1 cellular context compared by ENCODE assay signal in the genomic region with DNA sequence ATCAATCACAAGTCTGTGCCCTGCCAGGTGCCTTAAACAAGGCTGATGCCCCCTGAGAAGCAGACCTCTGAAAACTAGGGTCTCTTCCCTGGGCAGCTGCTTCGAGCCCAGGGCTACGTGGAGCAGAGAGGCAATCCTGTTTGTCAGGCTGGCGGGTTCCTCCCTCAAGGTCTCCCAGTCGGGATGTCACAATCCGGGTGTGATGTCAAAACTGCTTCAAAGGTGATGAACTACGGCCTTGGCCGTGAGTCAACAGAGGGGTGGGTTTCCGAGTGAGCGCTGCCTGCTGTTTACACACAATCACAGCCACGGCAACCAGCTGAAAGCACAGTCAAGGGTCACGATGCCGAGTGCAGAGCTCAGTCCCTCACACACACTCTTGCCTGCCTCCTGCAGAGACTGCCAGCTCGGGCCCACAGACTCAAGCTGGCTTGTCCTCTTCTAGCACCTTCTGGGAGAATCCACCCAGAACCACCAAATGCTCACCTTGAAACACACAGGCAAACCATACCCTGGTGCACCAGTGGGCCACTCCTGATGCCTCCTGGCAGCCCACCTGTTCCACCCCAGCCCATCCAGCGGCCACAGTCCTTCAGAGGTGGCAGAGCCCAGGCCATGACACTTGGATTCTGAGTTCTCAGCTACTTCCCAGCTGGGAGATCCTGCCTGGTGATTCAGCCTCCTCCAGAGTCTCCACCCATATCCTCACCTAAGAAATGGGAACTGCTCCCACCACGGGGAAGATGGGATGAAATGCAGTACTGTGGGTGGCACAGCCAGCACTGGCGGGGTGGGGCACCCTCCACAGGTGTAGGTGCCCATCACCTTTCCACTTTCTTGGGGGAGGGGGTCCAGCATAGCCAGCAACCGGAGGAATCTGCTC.
A peak's percentile ranks its signal among the peaks of the same experiment; 100 is the strongest.
TF ChIP-seq lines count a peak whose summit lies in the region.

No MANE protein-coding gene starts in this region.

TF ChIP-seq in HepG2, 621 proteins besides CTCF, POLR2A, EP300 and RAD21 (continued from another document and continues in another):
- TF ChIP-seq ZNF781 (CRISPR knock-in tag; IDR thresholded peaks at IDR 0.05; ENCODE audit: borderline replicate concordance, not compliant biosample characterization) (no peak), ATF7-NPFF (CRISPR knock-in tag; IDR thresholded peaks at IDR 0.05; ENCODE audit: low read depth) (peak; percentile 95), MED8 (CRISPR knock-in tag; IDR thresholded peaks at IDR 0.05; ENCODE audit: insufficient replicate concordance) (peak; percentile 80), ZNF569 (CRISPR knock-in tag; IDR thresholded peaks at IDR 0.05; ENCODE audit: borderline replicate concordance) (no peak), MXD4 (CRISPR knock-in tag; IDR thresholded peaks at IDR 0.05) (peak; percentile 90), SIX1 (CRISPR knock-in tag; IDR thresholded peaks at IDR 0.05; ENCODE audit: borderline replicate concordance) (peak; percentile 80; the same call in 1 of the 2 replicates), NFATC3 (CRISPR knock-in tag; IDR thresholded peaks at IDR 0.05) (0 out of 2 replicates have a peak, but pooled peaks have one; percentile 19), HOXD1 (CRISPR knock-in tag; IDR thresholded peaks at IDR 0.05) (peak; percentile 94), SIN3B (IDR thresholded peaks at IDR 0.05; ENCODE audit: low read length) (no peak), ZNF709 (CRISPR knock-in tag; IDR thresholded peaks at IDR 0.05) (no peak; the same call in 1 of the 2 replicates), PCBP1 (IDR thresholded peaks at IDR 0.05; ENCODE audit: borderline replicate concordance, low read depth, low read length) (no peak), ZNF10 (CRISPR knock-in tag; IDR thresholded peaks at IDR 0.05; ENCODE audit: borderline replicate concordance, low read depth) (no peak), MAFK (conservative IDR thresholded peaks at IDR 0.05 in 1 of 2, IDR thresholded peaks at IDR 0.05 in 1 of 2; ENCODE audit: low read length in 2 of 2) (no peak), HNRNPH1 (optimal IDR thresholded peaks at IDR 0.05; ENCODE audit: low read depth, low read length) (no peak), SP140L (CRISPR knock-in tag; IDR thresholded peaks at IDR 0.05; ENCODE audit: borderline replicate concordance) (no peak), ZNF652 (CRISPR knock-in tag; IDR thresholded peaks at IDR 0.05; ENCODE audit: borderline replicate concordance, low read depth) (peak; percentile 71), SKI (IDR thresholded peaks at IDR 0.05; ENCODE audit: partially characterized antibody) (peak; percentile 99), ARNTL (CRISPR knock-in tag; IDR thresholded peaks at IDR 0.05) (peak; percentile 93), NPAS2 (CRISPR knock-in tag; IDR thresholded peaks at IDR 0.05; ENCODE audit: borderline replicate concordance) (no peak), U2AF1 (optimal IDR thresholded peaks at IDR 0.05; ENCODE audit: low read depth, low read length) (peak; percentile 49), KLF16 (CRISPR knock-in tag; IDR thresholded peaks at IDR 0.05) (peak in 1 of 2 experiments; percentile 99; a peak in 2 of 4 replicates), ZNF629 (CRISPR knock-in tag; conservative IDR thresholded peaks at IDR 0.05) (peak; percentile 65), SCMH1 (CRISPR knock-in tag; IDR thresholded peaks at IDR 0.05; ENCODE audit: borderline replicate concordance) (no peak), SAFB2 (CRISPR knock-in tag; IDR thresholded peaks at IDR 0.05; ENCODE audit: borderline replicate concordance, low read depth) (peak; percentile 30; the same call in 1 of the 2 replicates), ZNF263 (CRISPR knock-in tag; IDR thresholded peaks at IDR 0.05) (peak; percentile 81), ZNF205 (CRISPR knock-in tag; IDR thresholded peaks at IDR 0.05) (peak; percentile 98), ZNF891 (CRISPR knock-in tag; IDR thresholded peaks at IDR 0.05) (peak; percentile 83; the same call in 1 of the 2 replicates), KLF6 (CRISPR knock-in tag; IDR thresholded peaks at IDR 0.05) (0 out of 2 replicates have a peak, but pooled peaks have one; percentile 88), KAT2B (IDR thresholded peaks at IDR 0.05; ENCODE audit: borderline replicate concordance, low read depth, low read length) (no peak), FOXK1 (CRISPR knock-in tag; IDR thresholded peaks at IDR 0.05; ENCODE audit: borderline replicate concordance, low read depth) (peak; percentile 99), BRCA1 (CRISPR knock-in tag; IDR thresholded peaks at IDR 0.05) (peak; percentile 84; the same call in 1 of the 2 replicates), CCAR2 (optimal IDR thresholded peaks at IDR 0.05; ENCODE audit: low read depth, low read length) (no peak), ZNF143 (CRISPR knock-in tag; IDR thresholded peaks at IDR 0.05) (peak; percentile 69; the same call in 1 of the 2 replicates), ZNF816 (CRISPR knock-in tag; IDR thresholded peaks at IDR 0.05; ENCODE audit: borderline replicate concordance) (peak; percentile 95), ELF4 (CRISPR knock-in tag; IDR thresholded peaks at IDR 0.05; ENCODE audit: borderline replicate concordance) (no peak), ZSCAN30 (CRISPR knock-in tag; IDR thresholded peaks at IDR 0.05) (no peak), MXI1 (IDR thresholded peaks at IDR 0.05; ENCODE audit: borderline replicate concordance, low read depth, low read length) (peak; percentile 97; the same call in 2 of the 3 replicates), BORCS8-MEF2B (CRISPR knock-in tag; IDR thresholded peaks at IDR 0.05) (peak; percentile 83), ZNF768 (CRISPR knock-in tag; IDR thresholded peaks at IDR 0.05) (peak; percentile 60; the same call in 1 of the 2 replicates), ZNF703 (CRISPR knock-in tag; IDR thresholded peaks at IDR 0.05; ENCODE audit: borderline replicate concordance) (peak; percentile 88), KMT2B (CRISPR knock-in tag; IDR thresholded peaks at IDR 0.05) (peak; percentile 78), ZFP36L1 (CRISPR knock-in tag; IDR thresholded peaks at IDR 0.05) (peak; percentile 95), ZFP62 (CRISPR knock-in tag; IDR thresholded peaks at IDR 0.05) (no peak)
- TF ChIP-seq, protein P1, sequence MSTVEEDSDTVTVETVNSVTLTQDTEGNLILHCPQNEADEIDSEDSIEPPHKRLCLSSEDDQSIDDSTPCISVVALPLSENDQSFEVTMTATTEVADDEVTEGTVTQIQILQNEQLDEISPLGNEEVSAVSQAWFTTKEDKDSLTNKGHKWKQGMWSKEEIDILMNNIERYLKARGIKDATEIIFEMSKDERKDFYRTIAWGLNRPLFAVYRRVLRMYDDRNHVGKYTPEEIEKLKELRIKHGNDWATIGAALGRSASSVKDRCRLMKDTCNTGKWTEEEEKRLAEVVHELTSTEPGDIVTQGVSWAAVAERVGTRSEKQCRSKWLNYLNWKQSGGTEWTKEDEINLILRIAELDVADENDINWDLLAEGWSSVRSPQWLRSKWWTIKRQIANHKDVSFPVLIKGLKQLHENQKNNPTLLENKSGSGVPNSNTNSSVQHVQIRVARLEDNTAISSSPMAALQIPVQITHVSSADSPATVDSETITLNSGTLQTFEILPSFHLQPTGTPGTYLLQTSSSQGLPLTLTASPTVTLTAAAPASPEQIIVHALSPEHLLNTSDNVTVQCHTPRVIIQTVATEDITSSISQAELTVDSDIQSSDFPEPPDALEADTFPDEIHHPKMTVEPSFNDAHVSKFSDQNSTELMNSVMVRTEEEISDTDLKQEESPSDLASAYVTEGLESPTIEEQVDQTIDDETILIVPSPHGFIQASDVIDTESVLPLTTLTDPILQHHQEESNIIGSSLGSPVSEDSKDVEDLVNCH (CRISPR knock-in tag; IDR thresholded peaks at IDR 0.05): no peak
- TF ChIP-seq, protein P2, sequence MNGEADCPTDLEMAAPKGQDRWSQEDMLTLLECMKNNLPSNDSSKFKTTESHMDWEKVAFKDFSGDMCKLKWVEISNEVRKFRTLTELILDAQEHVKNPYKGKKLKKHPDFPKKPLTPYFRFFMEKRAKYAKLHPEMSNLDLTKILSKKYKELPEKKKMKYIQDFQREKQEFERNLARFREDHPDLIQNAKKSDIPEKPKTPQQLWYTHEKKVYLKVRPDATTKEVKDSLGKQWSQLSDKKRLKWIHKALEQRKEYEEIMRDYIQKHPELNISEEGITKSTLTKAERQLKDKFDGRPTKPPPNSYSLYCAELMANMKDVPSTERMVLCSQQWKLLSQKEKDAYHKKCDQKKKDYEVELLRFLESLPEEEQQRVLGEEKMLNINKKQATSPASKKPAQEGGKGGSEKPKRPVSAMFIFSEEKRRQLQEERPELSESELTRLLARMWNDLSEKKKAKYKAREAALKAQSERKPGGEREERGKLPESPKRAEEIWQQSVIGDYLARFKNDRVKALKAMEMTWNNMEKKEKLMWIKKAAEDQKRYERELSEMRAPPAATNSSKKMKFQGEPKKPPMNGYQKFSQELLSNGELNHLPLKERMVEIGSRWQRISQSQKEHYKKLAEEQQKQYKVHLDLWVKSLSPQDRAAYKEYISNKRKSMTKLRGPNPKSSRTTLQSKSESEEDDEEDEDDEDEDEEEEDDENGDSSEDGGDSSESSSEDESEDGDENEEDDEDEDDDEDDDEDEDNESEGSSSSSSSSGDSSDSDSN (CRISPR knock-in tag; IDR thresholded peaks at IDR 0.05): peak; percentile 89
- TF ChIP-seq, protein P3, sequence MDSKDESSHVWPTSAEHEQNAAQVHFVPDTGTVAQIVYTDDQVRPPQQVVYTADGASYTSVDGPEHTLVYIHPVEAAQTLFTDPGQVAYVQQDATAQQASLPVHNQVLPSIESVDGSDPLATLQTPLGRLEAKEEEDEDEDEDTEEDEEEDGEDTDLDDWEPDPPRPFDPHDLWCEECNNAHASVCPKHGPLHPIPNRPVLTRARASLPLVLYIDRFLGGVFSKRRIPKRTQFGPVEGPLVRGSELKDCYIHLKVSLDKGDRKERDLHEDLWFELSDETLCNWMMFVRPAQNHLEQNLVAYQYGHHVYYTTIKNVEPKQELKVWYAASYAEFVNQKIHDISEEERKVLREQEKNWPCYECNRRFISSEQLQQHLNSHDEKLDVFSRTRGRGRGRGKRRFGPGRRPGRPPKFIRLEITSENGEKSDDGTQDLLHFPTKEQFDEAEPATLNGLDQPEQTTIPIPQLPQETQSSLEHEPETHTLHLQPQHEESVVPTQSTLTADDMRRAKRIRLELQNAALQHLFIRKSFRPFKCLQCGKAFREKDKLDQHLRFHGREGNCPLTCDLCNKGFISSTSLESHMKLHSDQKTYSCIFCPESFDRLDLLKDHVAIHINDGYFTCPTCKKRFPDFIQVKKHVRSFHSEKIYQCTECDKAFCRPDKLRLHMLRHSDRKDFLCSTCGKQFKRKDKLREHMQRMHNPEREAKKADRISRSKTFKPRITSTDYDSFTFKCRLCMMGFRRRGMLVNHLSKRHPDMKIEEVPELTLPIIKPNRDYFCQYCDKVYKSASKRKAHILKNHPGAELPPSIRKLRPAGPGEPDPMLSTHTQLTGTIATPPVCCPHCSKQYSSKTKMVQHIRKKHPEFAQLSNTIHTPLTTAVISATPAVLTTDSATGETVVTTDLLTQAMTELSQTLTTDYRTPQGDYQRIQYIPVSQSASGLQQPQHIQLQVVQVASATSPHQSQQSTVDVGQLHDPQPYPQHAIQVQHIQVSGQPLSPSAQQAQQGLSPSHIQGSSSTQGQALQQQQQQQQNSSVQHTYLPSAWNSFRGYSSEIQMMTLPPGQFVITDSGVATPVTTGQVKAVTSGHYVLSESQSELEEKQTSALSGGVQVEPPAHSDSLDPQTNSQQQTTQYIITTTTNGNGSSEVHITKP (CRISPR knock-in tag; IDR thresholded peaks at IDR 0.05; ENCODE audit: low read depth): peak; percentile 82; the same call in 1 of the 2 replicates
- TF ChIP-seq, protein P4, sequence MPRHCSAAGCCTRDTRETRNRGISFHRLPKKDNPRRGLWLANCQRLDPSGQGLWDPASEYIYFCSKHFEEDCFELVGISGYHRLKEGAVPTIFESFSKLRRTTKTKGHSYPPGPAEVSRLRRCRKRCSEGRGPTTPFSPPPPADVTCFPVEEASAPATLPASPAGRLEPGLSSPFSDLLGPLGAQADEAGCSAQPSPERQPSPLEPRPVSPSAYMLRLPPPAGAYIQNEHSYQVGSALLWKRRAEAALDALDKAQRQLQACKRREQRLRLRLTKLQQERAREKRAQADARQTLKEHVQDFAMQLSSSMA (CRISPR knock-in tag; IDR thresholded peaks at IDR 0.05): peak; percentile 76; the same call in 1 of the 2 replicates
- TF ChIP-seq, protein P5, sequence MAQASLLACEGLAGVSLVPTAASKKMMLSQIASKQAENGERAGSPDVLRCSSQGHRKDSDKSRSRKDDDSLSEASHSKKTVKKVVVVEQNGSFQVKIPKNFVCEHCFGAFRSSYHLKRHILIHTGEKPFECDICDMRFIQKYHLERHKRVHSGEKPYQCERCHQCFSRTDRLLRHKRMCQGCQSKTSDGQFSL (CRISPR knock-in tag; IDR thresholded peaks at IDR 0.05): no peak
- TF ChIP-seq, protein P6, sequence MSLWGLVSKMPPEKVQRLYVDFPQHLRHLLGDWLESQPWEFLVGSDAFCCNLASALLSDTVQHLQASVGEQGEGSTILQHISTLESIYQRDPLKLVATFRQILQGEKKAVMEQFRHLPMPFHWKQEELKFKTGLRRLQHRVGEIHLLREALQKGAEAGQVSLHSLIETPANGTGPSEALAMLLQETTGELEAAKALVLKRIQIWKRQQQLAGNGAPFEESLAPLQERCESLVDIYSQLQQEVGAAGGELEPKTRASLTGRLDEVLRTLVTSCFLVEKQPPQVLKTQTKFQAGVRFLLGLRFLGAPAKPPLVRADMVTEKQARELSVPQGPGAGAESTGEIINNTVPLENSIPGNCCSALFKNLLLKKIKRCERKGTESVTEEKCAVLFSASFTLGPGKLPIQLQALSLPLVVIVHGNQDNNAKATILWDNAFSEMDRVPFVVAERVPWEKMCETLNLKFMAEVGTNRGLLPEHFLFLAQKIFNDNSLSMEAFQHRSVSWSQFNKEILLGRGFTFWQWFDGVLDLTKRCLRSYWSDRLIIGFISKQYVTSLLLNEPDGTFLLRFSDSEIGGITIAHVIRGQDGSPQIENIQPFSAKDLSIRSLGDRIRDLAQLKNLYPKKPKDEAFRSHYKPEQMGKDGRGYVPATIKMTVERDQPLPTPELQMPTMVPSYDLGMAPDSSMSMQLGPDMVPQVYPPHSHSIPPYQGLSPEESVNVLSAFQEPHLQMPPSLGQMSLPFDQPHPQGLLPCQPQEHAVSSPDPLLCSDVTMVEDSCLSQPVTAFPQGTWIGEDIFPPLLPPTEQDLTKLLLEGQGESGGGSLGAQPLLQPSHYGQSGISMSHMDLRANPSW (CRISPR knock-in tag; IDR thresholded peaks at IDR 0.05; ENCODE audit: borderline replicate concordance): peak; percentile 91; the same call in 1 of the 2 replicates
- TF ChIP-seq, protein P7, sequence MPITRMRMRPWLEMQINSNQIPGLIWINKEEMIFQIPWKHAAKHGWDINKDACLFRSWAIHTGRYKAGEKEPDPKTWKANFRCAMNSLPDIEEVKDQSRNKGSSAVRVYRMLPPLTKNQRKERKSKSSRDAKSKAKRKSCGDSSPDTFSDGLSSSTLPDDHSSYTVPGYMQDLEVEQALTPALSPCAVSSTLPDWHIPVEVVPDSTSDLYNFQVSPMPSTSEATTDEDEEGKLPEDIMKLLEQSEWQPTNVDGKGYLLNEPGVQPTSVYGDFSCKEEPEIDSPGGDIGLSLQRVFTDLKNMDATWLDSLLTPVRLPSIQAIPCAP (CRISPR knock-in tag; IDR thresholded peaks at IDR 0.05; ENCODE audit: low read depth): no peak
- TF ChIP-seq, protein P8, sequence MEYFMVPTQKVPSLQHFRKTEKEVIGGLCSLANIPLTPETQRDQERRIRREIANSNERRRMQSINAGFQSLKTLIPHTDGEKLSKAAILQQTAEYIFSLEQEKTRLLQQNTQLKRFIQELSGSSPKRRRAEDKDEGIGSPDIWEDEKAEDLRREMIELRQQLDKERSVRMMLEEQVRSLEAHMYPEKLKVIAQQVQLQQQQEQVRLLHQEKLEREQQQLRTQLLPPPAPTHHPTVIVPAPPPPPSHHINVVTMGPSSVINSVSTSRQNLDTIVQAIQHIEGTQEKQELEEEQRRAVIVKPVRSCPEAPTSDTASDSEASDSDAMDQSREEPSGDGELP (IDR thresholded peaks at IDR 0.05; ENCODE audit: borderline replicate concordance, low read depth): peak; percentile 99
